Comparison of ENCODE assay signal across 13 cellular contexts in the genomic region with DNA sequence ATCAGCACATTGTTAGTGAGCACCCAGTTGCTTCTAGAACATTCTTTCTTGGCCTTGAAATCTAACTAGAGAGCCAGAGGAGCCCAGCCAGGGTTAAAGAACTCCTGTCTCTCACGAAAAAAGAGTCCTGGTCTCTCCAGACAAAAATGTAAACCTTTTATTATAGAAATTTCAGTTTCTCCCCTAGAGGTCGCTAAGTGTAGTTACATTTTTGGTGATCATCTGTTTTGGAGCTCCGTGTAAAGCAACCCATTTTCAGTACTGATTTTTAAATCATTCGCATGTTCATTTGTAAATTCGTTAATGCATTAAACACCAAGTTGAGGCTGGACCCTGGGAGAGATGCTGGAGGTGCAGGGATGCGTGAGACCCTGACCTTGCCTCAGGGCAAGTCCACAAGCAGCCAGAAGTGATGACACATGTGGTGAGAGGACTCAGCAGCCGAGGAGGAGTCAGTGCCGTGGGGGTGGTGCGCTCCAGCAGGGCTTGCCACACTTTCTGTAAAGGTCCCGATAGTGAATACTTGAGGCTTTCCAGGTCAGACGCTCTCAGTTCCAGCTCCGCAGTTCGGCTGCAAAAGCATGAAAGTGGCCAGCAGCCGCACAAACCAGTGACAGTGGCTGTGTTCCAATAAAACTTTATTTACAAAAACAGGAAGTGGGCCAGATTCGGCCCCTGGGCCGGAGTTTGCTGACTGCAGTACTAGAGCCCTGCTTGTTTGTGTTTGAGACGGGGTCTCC.
A peak's percentile ranks its signal among the peaks of the same experiment; 100 is the strongest.
DNase-seq lines count a peak whose midpoint lies in the region; ATAC-seq and TF ChIP-seq lines count a peak whose summit lies in the region.
"Had no signal": no experiment of that assay in that cellular context is flagged by ENCODE, and none has a peak within 500 bp of the region (broad histone marks: within the 10 kb centered on the region; RNA-seq: fewer than 3 reads in every experiment).

No MANE protein-coding gene starts in this region.

- H4K20me1 ChIP-seq in DOHH2 (ENCODE audit: control insufficient read depth, insufficient read depth, low read depth, low read length), result no peaks in the 10 kb centered on the region

- no peaks in the 10 kb centered on the region for H3K36me3 Mint-ChIP-seq in mesothelial cell of epicardium

- H3K79me2 ChIP-seq in DOHH2 (ENCODE audit: control insufficient read depth, low read length), result no peaks in the 10 kb centered on the region

- TF ChIP-seq CTCF in DOHH2 (IDR thresholded peaks at IDR 0.05; ENCODE audit: low read depth, low read length, poor library complexity, severe bottlenecking) (peak; percentile 33), mesothelial cell of epicardium (IDR thresholded peaks at IDR 0.05; ENCODE audit: unreplicated experiment) (peak; percentile 64)

- H3K27me3 ChIP-seq in DOHH2 (ENCODE audit: control insufficient read depth, low read length), result no peaks in the 10 kb centered on the region
- H3K27me3 ChIP-seq: vagina had no signal

- no peak for ATAC-seq in GM21619 (IDR thresholded peaks at IDR 0.05; ENCODE audit: unreplicated experiment)
- ATAC-seq in GM18511 (IDR thresholded peaks at IDR 0.05; ENCODE audit: unreplicated experiment), result no peak

- H3K36me3 ChIP-seq in DOHH2 (ENCODE audit: control insufficient read depth, low read length), result no peaks in the 10 kb centered on the region
- H3K36me3 ChIP-seq: vagina had no signal

- H3K4me1 ChIP-seq in DOHH2 (ENCODE audit: control insufficient read depth, low read length), result no peaks in the 10 kb centered on the region
- H3K4me1 ChIP-seq: vagina had no signal

- no peak overlapping the region for H3K4me3 ChIP-seq in DOHH2 (ENCODE audit: low read length)
- H3K4me3 ChIP-seq: vagina had no signal

- no peaks in the 10 kb centered on the region for H3K9me2 ChIP-seq in DOHH2 (replicated peaks; ENCODE audit: control insufficient read depth, low read length)

- H3F3A ChIP-seq in DOHH2 (ENCODE audit: control insufficient read depth, insufficient read depth), result no peaks in the 10 kb centered on the region

- H3K4me1 Mint-ChIP-seq in mesothelial cell of epicardium, result peaks cover 5% of the 10 kb centered on the region

- H3K27me3 Mint-ChIP-seq in mesothelial cell of epicardium (ENCODE audit: low read depth), result no peaks in the 10 kb centered on the region

- no peak overlapping the region for H3K27ac ChIP-seq in DOHH2 (ENCODE audit: low read depth, low read length)
- H3K27ac ChIP-seq: vagina had no signal

- no peak overlapping the region for H3K4me3 Mint-ChIP-seq in mesothelial cell of epicardium

- H3K4me2 ChIP-seq in DOHH2 (ENCODE audit: low read length), result no peak overlapping the region

- no peak overlapping the region for H3K27ac Mint-ChIP-seq in mesothelial cell of epicardium

- peaks cover 18% of the 10 kb centered on the region; the same call in 1 of the 2 replicates for H3K9me3 ChIP-seq in DOHH2 (ENCODE audit: control insufficient read depth, insufficient read depth, low read length)
- H3K9me3 ChIP-seq: vagina had no signal

- H3K9me3 Mint-ChIP-seq in mesothelial cell of epicardium, result no peaks in the 10 kb centered on the region

- DNase-seq in NAMALWA (ENCODE audit: low spot score) (peak; percentile 68), amniotic epithelial cell (ENCODE audit: low read depth) (peak; percentile 39), mesothelial cell of epicardium (ENCODE audit: low spot score in 2 of 2, unreplicated experiment in 2 of 2) (no peak), AG08395 (ENCODE audit: low spot score) (no peak)
- no peak for DNase-seq in activated CD4-positive, alpha-beta T cell treated with anti-CD3 and anti-CD28 coated beads for 4 hours
- DNase-seq: activated effector memory CD4-positive, alpha-beta T cell treated with anti-CD3 and anti-CD28 coated beads, Interleukin-2, amount 50 U/mL, for 16 hours; EL; NCI-H446; posterior cingulate gyrus had no signal

Comparison
In these comparisons a context has a peak if more than half of its experiments do, and no peak if none do; other contexts are left out.
1. DNase-seq: peak in NAMALWA (single experiment) and amniotic epithelial cell (single experiment); none in mesothelial cell of epicardium (0 of 2), activated CD4-positive, alpha-beta T cell treated with anti-CD3 and anti-CD28 coated beads for 4 hours (0 of 2) and AG08395 (single experiment).